In genomic region chr21:25582888-25583287, GRCh38 we compare ENCODE assay signal across 1 cellular context.
TF ChIP-seq lines count a peak whose summit lies in the region.

No MANE protein-coding gene starts in this region.

TF ChIP-seq in GM12878, 131 proteins besides CTCF, POLR2A, EP300 and RAD21 (continued from another document):
- peak; percentile 77 for TF ChIP-seq POLR2AphosphoS5 (IDR thresholded peaks at IDR 0.05; ENCODE audit: low read length)
- TF ChIP-seq, protein P1, sequence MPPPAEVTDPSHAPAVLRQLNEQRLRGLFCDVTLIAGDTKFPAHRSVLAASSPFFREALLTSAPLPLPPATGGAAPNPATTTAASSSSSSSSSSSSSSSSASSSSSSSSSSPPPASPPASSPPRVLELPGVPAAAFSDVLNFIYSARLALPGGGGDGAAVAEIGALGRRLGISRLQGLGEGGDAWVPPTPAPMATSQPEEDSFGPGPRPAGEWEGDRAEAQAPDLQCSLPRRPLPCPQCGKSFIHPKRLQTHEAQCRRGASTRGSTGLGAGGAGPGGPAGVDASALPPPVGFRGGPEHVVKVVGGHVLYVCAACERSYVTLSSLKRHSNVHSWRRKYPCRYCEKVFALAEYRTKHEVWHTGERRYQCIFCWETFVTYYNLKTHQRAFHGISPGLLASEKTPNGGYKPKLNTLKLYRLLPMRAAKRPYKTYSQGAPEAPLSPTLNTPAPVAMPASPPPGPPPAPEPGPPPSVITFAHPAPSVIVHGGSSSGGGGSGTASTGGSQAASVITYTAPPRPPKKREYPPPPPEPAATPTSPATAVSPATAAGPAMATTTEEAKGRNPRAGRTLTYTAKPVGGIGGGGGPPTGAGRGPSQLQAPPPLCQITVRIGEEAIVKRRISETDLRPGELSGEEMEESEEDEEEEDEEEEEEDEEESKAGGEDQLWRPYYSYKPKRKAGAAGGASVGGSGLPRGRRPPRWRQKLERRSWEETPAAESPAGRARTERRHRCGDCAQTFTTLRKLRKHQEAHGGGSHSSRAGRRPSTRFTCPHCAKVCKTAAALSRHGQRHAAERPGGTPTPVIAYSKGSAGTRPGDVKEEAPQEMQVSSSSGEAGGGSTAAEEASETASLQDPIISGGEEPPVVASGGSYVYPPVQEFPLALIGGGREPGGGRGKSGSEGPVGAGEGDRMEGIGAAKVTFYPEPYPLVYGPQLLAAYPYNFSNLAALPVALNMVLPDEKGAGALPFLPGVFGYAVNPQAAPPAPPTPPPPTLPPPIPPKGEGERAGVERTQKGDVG (CRISPR knock-in tag; IDR thresholded peaks at IDR 0.05): no peak
- TF ChIP-seq ESRRA (IDR thresholded peaks at IDR 0.05; ENCODE audit: low read length): no peak
- no peak; the same call in 1 of the 2 replicates for TF ChIP-seq CBX5 (IDR thresholded peaks at IDR 0.05; ENCODE audit: low read depth)
- TF ChIP-seq BCL11A (IDR thresholded peaks at IDR 0.05; ENCODE audit: low read depth, low read length): peak; percentile 33; the same call in 1 of the 2 replicates
- TF ChIP-seq YY1 (IDR thresholded peaks at IDR 0.05; ENCODE audit: low read depth, low read length): 0 out of 2 replicates have a peak, but pooled peaks have one; percentile 21
- peak; percentile 57; the same call in 1 of the 2 replicates for TF ChIP-seq RUNX3 (IDR thresholded peaks at IDR 0.05; ENCODE audit: low read length)
- no peak for TF ChIP-seq IRF4 (IDR thresholded peaks at IDR 0.05; ENCODE audit: low read depth, low read length)
- no peak for TF ChIP-seq ZSCAN29 (IDR thresholded peaks at IDR 0.05)
- no peak for TF ChIP-seq NRF1 (conservative IDR thresholded peaks at IDR 0.05; ENCODE audit: low read depth, low read length)
- TF ChIP-seq CREB1 (IDR thresholded peaks at IDR 0.05; ENCODE audit: low read depth): peak; percentile 28; the same call in 1 of the 2 replicates
- TF ChIP-seq, protein P2, sequence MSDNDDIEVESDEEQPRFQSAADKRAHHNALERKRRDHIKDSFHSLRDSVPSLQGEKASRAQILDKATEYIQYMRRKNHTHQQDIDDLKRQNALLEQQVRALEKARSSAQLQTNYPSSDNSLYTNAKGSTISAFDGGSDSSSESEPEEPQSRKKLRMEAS (IDR thresholded peaks at IDR 0.05; ENCODE audit: low read depth, low read length): no peak
- no peak for TF ChIP-seq ATF3 (IDR thresholded peaks at IDR 0.05; ENCODE audit: borderline replicate concordance, extremely low read depth, low read depth, low read length)
- no peak for TF ChIP-seq ZNF207 (IDR thresholded peaks at IDR 0.05; ENCODE audit: borderline replicate concordance)
- TF ChIP-seq PAX8 (IDR thresholded peaks at IDR 0.05): no peak
- no peak for TF ChIP-seq ZBTB11 (CRISPR knock-in tag; IDR thresholded peaks at IDR 0.05)
- peak in 1 of 2 experiments; percentile 57; a peak in 1 of 4 replicates for TF ChIP-seq CEBPB (IDR thresholded peaks at IDR 0.05; ENCODE audit: borderline replicate concordance in 1 of 2, low read depth in 2 of 2, low read length in 2 of 2)
- TF ChIP-seq, protein P3, sequence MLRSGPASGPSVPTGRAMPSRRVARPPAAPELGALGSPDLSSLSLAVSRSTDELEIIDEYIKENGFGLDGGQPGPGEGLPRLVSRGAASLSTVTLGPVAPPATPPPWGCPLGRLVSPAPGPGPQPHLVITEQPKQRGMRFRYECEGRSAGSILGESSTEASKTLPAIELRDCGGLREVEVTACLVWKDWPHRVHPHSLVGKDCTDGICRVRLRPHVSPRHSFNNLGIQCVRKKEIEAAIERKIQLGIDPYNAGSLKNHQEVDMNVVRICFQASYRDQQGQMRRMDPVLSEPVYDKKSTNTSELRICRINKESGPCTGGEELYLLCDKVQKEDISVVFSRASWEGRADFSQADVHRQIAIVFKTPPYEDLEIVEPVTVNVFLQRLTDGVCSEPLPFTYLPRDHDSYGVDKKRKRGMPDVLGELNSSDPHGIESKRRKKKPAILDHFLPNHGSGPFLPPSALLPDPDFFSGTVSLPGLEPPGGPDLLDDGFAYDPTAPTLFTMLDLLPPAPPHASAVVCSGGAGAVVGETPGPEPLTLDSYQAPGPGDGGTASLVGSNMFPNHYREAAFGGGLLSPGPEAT (IDR thresholded peaks at IDR 0.05; ENCODE audit: low read depth): no peak
- no peak for TF ChIP-seq ZNF687 (IDR thresholded peaks at IDR 0.05)
- no peak for TF ChIP-seq IKZF1 (conservative IDR thresholded peaks at IDR 0.05)
- no peak for TF ChIP-seq CBX3 (IDR thresholded peaks at IDR 0.05; ENCODE audit: borderline replicate concordance, low read depth)
- no peak for TF ChIP-seq SMAD1 (IDR thresholded peaks at IDR 0.05; ENCODE audit: low read depth, partially characterized antibody)
- peak; percentile 54 for TF ChIP-seq PML (IDR thresholded peaks at IDR 0.05; ENCODE audit: low read length)
- TF ChIP-seq ZNF274 (IDR thresholded peaks at IDR 0.05; ENCODE audit: insufficient read depth, insufficient read length): no peak
- TF ChIP-seq MTA3 (IDR thresholded peaks at IDR 0.05; ENCODE audit: borderline replicate concordance, low read length): 0 out of 2 replicates have a peak, but pooled peaks have one; percentile 70
- no peak for TF ChIP-seq STAT1 (conservative IDR thresholded peaks at IDR 0.05)
- peak; percentile 77; the same call in 1 of the 3 replicates for TF ChIP-seq POU2F2 (IDR thresholded peaks at IDR 0.05; ENCODE audit: borderline replicate concordance, low read depth, low read length)
- TF ChIP-seq ZNF24 (IDR thresholded peaks at IDR 0.05): no peak
- TF ChIP-seq MYC (IDR thresholded peaks at IDR 0.05; ENCODE audit: insufficient read depth, insufficient read length, insufficient replicate concordance, low read length, severe bottlenecking): no peak
